In genomic region chr1:204701229-204701628, GRCh38 we compare ENCODE assay signal across 8 cellular contexts. TPM values are rescaled to one million over a fixed set of nuclear protein-coding genes. Genes with fewer than 3 reads are reported as not detected.
"Had no signal": no experiment of that assay in that cellular context is flagged by ENCODE, and none has a peak within 500 bp of the region (broad histone marks: within the 10 kb centered on the region; RNA-seq: fewer than 3 reads in every experiment).

No MANE protein-coding gene starts in this region.

- DNase-seq: IMR-90, KBM-7, KG1 had no signal

- ATAC-seq: HepG2 had no signal

- FAIRE-seq: HepG2, HTR-8/SVneo had no signal

- H3K27ac ChIP-seq: HL-60 had no signal

RNA-seq across cellular contexts. Expression of gene LRRN2, which starts 15.7 kb away (rescaled TPM):
- total RNA-seq: HepG2, HT-29, IMR-90 had no signal
- polyA plus RNA-seq: HepG2, IgD-negative memory B cell, IMR-90 had no signal
